ENCODE assay signal across 9 cellular contexts in the genomic region with DNA sequence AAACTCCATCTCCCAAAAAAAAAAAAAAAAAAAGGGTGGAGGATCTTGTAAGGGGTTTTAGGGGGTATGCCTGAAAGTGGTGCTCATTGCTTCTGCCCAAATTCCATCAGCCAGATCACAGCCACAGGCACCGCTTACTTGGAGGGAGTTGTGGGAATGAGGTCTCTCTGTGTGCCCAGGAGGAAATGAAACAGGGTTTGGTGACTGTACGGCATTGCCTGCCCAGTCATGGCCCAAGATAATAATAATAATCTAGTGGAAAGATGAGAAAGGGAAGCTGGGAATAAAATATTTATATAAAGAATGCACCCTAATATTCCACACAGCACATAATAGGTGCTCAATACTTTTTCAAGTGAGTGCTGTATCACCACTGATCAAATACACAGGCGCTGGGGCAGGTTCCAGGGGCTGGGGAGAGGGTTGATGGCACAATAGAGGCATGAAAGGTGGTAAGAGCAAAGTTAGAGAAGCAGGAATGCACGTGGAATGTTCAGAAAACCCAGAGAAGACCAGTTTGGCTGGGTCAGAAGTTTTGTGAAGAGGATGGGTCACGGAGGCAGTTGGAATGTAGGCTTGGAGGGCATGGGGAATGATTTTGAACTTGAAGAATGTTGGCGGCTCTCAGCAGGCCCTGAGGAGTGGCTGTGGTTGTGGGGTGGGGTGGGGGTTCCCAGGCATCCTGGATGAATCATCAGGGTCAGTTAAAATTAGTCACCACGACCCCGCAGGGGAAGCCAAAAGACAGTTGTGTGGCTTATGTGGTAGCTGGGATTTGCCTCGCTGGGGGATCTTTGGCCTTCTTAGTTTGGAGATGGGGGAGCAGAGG. TPM values are rescaled to one million over a fixed set of nuclear protein-coding genes. Genes with fewer than 3 reads are reported as not detected.
DNase-seq lines count a peak whose midpoint lies in the region; ATAC-seq and TF ChIP-seq lines count a peak whose summit lies in the region.
"Had no signal": no experiment of that assay in that cellular context is flagged by ENCODE, and none has a peak within 500 bp of the region (broad histone marks: within the 10 kb centered on the region; RNA-seq: fewer than 3 reads in every experiment).

No MANE protein-coding gene starts in this region.

- peak overlapping the region; percentile 76 for H3K4me2 ChIP-seq in PC-9

- 28 to 44% (median 33%) methylated on average over 8 to 9 of the region's 9 CpGs for WGBS in adipose tissue, 3 donors

- POLR2A ChIA-PET in PC-9 (lab: Charles Lee; ENCODE audit: unreplicated experiment), result interaction anchor here (0.5 to 1.1 kb wide), 10 partner anchors 10 to 1000 kb away, joined by 3 to 25 read pairs (median 5); partner anchors contain the start of gene APOL6

- H3K9me2 ChIP-seq in PC-9 (ENCODE audit: insufficient read depth), result no peaks in the 10 kb centered on the region

- H3K4me1 ChIP-seq in PC-9 (replicated peaks; ENCODE audit: insufficient read depth), result peaks cover 42% of the 10 kb centered on the region

- DNase-seq in GM12865 (ENCODE audit: low read depth), result peak; percentile 89
- DNase-seq in PC-9, result peak; percentile 96 to 99
- peak; percentile 94 for DNase-seq in kidney epithelial cell (ENCODE audit: low read depth)
- peak; percentile 74 for DNase-seq in stimulated activated CD8-positive, alpha-beta memory T cell treated with anti-CD3 and anti-CD28 coated beads, Interleukin-4, amount 100 ng/mL, for 48 hours
- DNase-seq in left colon, result no peak
- no peak for DNase-seq in NCI-H748 (lab: John Stamatoyannopoulos, UW; ENCODE audit: unreplicated experiment)

- CTCF ChIA-PET in PC-9 (lab: Charles Lee), result no interaction called here

- H3K27me3 ChIP-seq in PC-9 (ENCODE audit: insufficient read depth, low read depth) (no peaks in the 10 kb centered on the region), kidney epithelial cell (ENCODE audit: control insufficient read depth, insufficient read depth, low read length) (no peaks in the 10 kb centered on the region)

- no peaks in the 10 kb centered on the region for H3K9me3 ChIP-seq in PC-9 (ENCODE audit: insufficient read depth, low read depth)

- H3K4me3 ChIP-seq in GM12865 (ENCODE audit: low read depth, low read length), result no peak overlapping the region
- peak overlapping the region; percentile 23; the same call in 1 of the 2 replicates for H3K4me3 ChIP-seq in PC-9
- no peak overlapping the region for H3K4me3 ChIP-seq in kidney epithelial cell (ENCODE audit: low read depth, low read length)

- H3K36me3 ChIP-seq in PC-9 (ENCODE audit: low read depth), result no peaks in the 10 kb centered on the region
- H3K36me3 ChIP-seq in kidney epithelial cell (ENCODE audit: control insufficient read depth, insufficient read depth, low read length), result no peaks in the 10 kb centered on the region

- TF ChIP-seq CTCF in GM12865 (IDR thresholded peaks at IDR 0.05; ENCODE audit: insufficient read depth, low read depth, low read length, missing control alignments) (no peak), PC-9 (conservative IDR thresholded peaks at IDR 0.05) (no peak), kidney epithelial cell (IDR thresholded peaks at IDR 0.05; ENCODE audit: insufficient read depth, low read length, poor library complexity, severe bottlenecking) (no peak)

- no peak for ATAC-seq in left colon
- ATAC-seq in GM19328 (IDR thresholded peaks at IDR 0.05; ENCODE audit: unreplicated experiment), result no peak

- H3K27ac ChIP-seq in PC-9 (peak overlapping the region; percentile 98), adipose tissue (ENCODE audit: low read depth, low read length) (peak overlapping the region; percentile 2)

- intact Hi-C loops in PC-9 (cut with micrococcal nuclease; ENCODE audit: unreplicated experiment), result loop anchor here (1.0 to 10.0 kb wide), 2 partner anchors 17 to 645 kb away; no protein-coding TSS in a partner anchor
- intact Hi-C loops in left colon (cut with DNase I, micrococcal nuclease), result loop anchor here (5.0 kb wide), 3 partner anchors 288 to 493 kb away; no protein-coding TSS in a partner anchor

- no peak overlapping the region for H2AFZ ChIP-seq in PC-9

- TSS peak; percentile 77 for BruUV-seq in PC-9 (replicated peaks; lab: Mats Ljungman, UMichigan)

- H4K20me1 ChIP-seq in PC-9 (ENCODE audit: insufficient read depth), result no peaks in the 10 kb centered on the region

- no peaks in the 10 kb centered on the region for H3K79me2 ChIP-seq in PC-9 (ENCODE audit: low read depth)

- peaks cover 46% of the 10 kb centered on the region for H3F3A ChIP-seq in PC-9 (ENCODE audit: insufficient read depth, low read depth)

RNA-seq across cellular contexts. Expression of gene MB, which starts 12.5 kb away (rescaled TPM):
- 5.0 and 5.8 TPM in 2 replicates for total RNA-seq in PC-9 (2021)
- polyA plus RNA-seq in adipose tissue, result 10 to 100 TPM in 2 of 3 donors, 1 to 10 TPM in 1; 1.3 to 19.2 (median 16.2) TPM
- not detected in 2 replicates for total RNA-seq in kidney epithelial cell
- 10 to 100 TPM in 1 of 2 donors, 1 to 10 TPM in 1; 8.4 to 12.8 TPM for total RNA-seq in left colon
- total RNA-seq: temporal lobe had no signal

RNA-seq across cellular contexts. Expression of gene APOL6, which starts 18.6 kb away (rescaled TPM):
- total RNA-seq in PC-9 (2021) (16.7 and 18.6 TPM in 2 replicates), kidney epithelial cell (19.1 and 20.9 TPM in 2 replicates), left colon (10 to 100 TPM; 34.0 to 51.4 TPM)
- polyA plus RNA-seq in adipose tissue, result 10 to 100 TPM in 2 of 3 donors, 1 to 10 TPM in 1; 3.6 to 35.1 (median 11.6) TPM

Comparison
In these comparisons a context has a peak if more than half of its experiments do, and no peak if none do; other contexts are left out.
1. DNase-seq: peak in GM12865 (single experiment), PC-9 (2 of 2), kidney epithelial cell (single experiment) and stimulated activated CD8-positive, alpha-beta memory T cell treated with anti-CD3 and anti-CD28 coated beads, Interleukin-4, amount 100 ng/mL, for 48 hours (single experiment); none in left colon (0 of 2) and NCI-H748 (single experiment).